22 cellular contexts compared by ENCODE assay signal in genomic region chr7:77930496-77930895, GRCh38.
"Had no signal": no experiment of that assay in that cellular context is flagged by ENCODE, and none has a peak within 500 bp of the region (broad histone marks: within the 10 kb centered on the region; RNA-seq: fewer than 3 reads in every experiment).

No MANE protein-coding gene starts in this region.

- H3K27ac Mint-ChIP-seq: neural progenitor cell; progenitor cell of endocrine pancreas; stimulated activated memory B cell treated with anti-CD40 and anti-IgM and Interleukin-4, amounts not matched to agents 10 μg/mL and 1 μg/mL and 100 μg/mL, for 72 hours; stimulated activated naive CD8-positive, alpha-beta T cell treated with anti-CD3 and anti-CD28 coated beads, Interleukin-15, amount 100 ng/mL, for 72 hours had no signal

- H2AFZ ChIP-seq: hepatocyte, neural progenitor cell had no signal

- H3K4me3 Mint-ChIP-seq: naive thymus-derived CD8-positive, alpha-beta T cell; neural progenitor cell; stimulated activated memory B cell treated with anti-CD40 and anti-IgM and Interleukin-4, amounts not matched to agents 10 μg/mL and 1 μg/mL and 100 μg/mL, for 72 hours; stimulated activated naive CD8-positive, alpha-beta T cell treated with anti-CD3 and anti-CD28 coated beads, Interleukin-15, amount 100 ng/mL, for 72 hours had no signal

- H3K4me3 ChIP-seq: coronary artery, hepatocyte, left ventricle myocardium inferior, lower lobe of right lung, neural progenitor cell, pancreas, thoracic aorta, transverse colon had no signal

- H3K27me3 ChIP-seq: hepatocyte, neural progenitor cell, pancreas, transverse colon had no signal

- H3K9me3 ChIP-seq: left ventricle myocardium inferior, lower lobe of right lung, pancreas, thoracic aorta, transverse colon had no signal

- H3K36me3 ChIP-seq: left ventricle myocardium inferior, neural progenitor cell, pancreas had no signal

- H3K4me1 ChIP-seq: left ventricle myocardium inferior, lower lobe of right lung, neural progenitor cell, pancreas had no signal

- H3K27ac ChIP-seq: coronary artery, hepatocyte, left ventricle myocardium inferior, lower lobe of right lung, neural progenitor cell, pancreas, thoracic aorta, transverse colon had no signal

- H3K9ac ChIP-seq: neural progenitor cell had no signal

- H3K9me3 Mint-ChIP-seq: naive thymus-derived CD8-positive, alpha-beta T cell; neural progenitor cell; stimulated activated memory B cell treated with anti-CD40 and anti-IgM and Interleukin-4, amounts not matched to agents 10 μg/mL and 1 μg/mL and 100 μg/mL, for 72 hours; stimulated activated naive CD8-positive, alpha-beta T cell treated with anti-CD3 and anti-CD28 coated beads, Interleukin-15, amount 100 ng/mL, for 72 hours had no signal

- H3K4me2 ChIP-seq: hepatocyte, neural progenitor cell had no signal

- H3K4me1 Mint-ChIP-seq: neural progenitor cell; stimulated activated naive CD8-positive, alpha-beta T cell treated with anti-CD3 and anti-CD28 coated beads, Interleukin-15, amount 100 ng/mL, for 72 hours had no signal

- H3K79me2 ChIP-seq: hepatocyte had no signal

- DNase-seq: effector CD8-positive, alpha-beta T cell; foreskin melanocyte; head of caudate nucleus; kidney; left cardiac atrium; left ventricle myocardium inferior; lower lobe of right lung; mesenchymal stem cell; naive thymus-derived CD8-positive, alpha-beta T cell; nucleus accumbens; pancreas; right cardiac atrium; stimulated activated CD4-positive, alpha-beta T cell treated with anti-CD3 and anti-CD28 coated beads, Interleukin-4, amount 100 ng/mL, for 1 hour; stimulated activated CD8-positive, alpha-beta memory T cell treated with anti-CD3 and anti-CD28 coated beads, Interleukin-4, amount 100 ng/mL, for 48 hours; stimulated activated naive CD8-positive, alpha-beta T cell treated with anti-CD3 and anti-CD28 coated beads, Interleukin-15, amount 100 ng/mL, for 72 hours; transverse colon had no signal

- ATAC-seq: left cardiac atrium; lower lobe of right lung; naive thymus-derived CD8-positive, alpha-beta T cell; pancreas; right cardiac atrium; stimulated activated memory B cell treated with anti-CD40 and anti-IgM and Interleukin-4, amounts not matched to agents 10 μg/mL and 1 μg/mL and 100 μg/mL, for 72 hours; stimulated activated naive CD8-positive, alpha-beta T cell treated with anti-CD3 and anti-CD28 coated beads, Interleukin-15, amount 100 ng/mL, for 72 hours had no signal

- H3K27me3 Mint-ChIP-seq: naive thymus-derived CD8-positive, alpha-beta T cell; progenitor cell of endocrine pancreas; stimulated activated memory B cell treated with anti-CD40 and anti-IgM and Interleukin-4, amounts not matched to agents 10 μg/mL and 1 μg/mL and 100 μg/mL, for 72 hours; stimulated activated naive CD8-positive, alpha-beta T cell treated with anti-CD3 and anti-CD28 coated beads, Interleukin-15, amount 100 ng/mL, for 72 hours had no signal
